ENCODE assay signal across 5 cellular contexts in genomic region chr16:27961296-27961620, GRCh38.
"Had no signal": no experiment of that assay in that cellular context is flagged by ENCODE, and none has a peak within 500 bp of the region (broad histone marks: within the 10 kb centered on the region; RNA-seq: fewer than 3 reads in every experiment).

No MANE protein-coding gene starts in this region.

- H3K4me1 Mint-ChIP-seq: H9 had no signal

- H3K4me3 Mint-ChIP-seq: H9 had no signal

- DNase-seq: GM23248, GOT3, H9, HCEC 1CT, IMR-90 had no signal

- H3K27ac ChIP-seq: GM23248 had no signal

- H3K4me3 ChIP-seq: GM23248 had no signal
